Comparison of ENCODE assay signal across 31 cellular contexts in the genomic region with DNA sequence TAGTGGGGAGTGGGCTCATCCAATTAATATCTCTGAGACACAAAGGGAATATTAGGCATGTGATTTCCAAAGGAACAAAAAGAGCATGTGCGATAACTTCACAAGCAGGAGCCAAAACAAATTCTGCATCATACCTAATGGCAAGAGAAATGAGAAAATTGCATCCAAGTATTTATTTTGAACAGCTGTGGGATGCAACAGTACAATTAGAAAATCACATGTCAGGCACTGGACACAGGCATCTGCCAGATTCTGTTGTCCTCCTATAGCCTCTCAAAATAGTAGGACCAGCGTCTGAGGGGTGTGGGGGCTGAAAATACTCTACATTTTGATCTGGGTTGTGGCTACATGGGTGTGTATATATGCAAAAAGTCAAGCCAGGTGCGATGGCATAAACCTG.
"Had no signal": no experiment of that assay in that cellular context is flagged by ENCODE, and none has a peak within 500 bp of the region (broad histone marks: within the 10 kb centered on the region; RNA-seq: fewer than 3 reads in every experiment).

No MANE protein-coding gene starts in this region.

- H3K27me3 ChIP-seq: adrenal gland, body of pancreas, neural progenitor cell, transverse colon had no signal

- H3K36me3 ChIP-seq: adrenal gland, neural progenitor cell, transverse colon had no signal

- H3K27ac Mint-ChIP-seq: activated naive CD4-positive, alpha-beta T cell treated with anti-CD3 and anti-CD28 coated beads for 36 hours; activated naive CD8-positive, alpha-beta T cell treated with anti-CD3 and anti-CD28 coated beads for 36 hours; activated T-cell treated with anti-CD3 and anti-CD28 coated beads, Interleukin-2, amount 50 U/mL, for 72 hours; memory B cell; natural killer cell; neural progenitor cell; T-helper 1 cell treated with Interleukin-12 subunit alpha and Interleukin-12 subunit beta and Interleukin-4 antibody, amounts not matched to agents 30 μg/mL and 1 μg/mL, for 36 hours had no signal

- H3K4me3 Mint-ChIP-seq: activated naive CD4-positive, alpha-beta T cell treated with anti-CD3 and anti-CD28 coated beads for 36 hours; activated naive CD8-positive, alpha-beta T cell treated with anti-CD3 and anti-CD28 coated beads for 36 hours; activated T-cell treated with anti-CD3 and anti-CD28 coated beads, Interleukin-2, amount 50 U/mL, for 72 hours; memory B cell; natural killer cell; neural progenitor cell; T-helper 1 cell treated with Interleukin-12 subunit alpha and Interleukin-12 subunit beta and Interleukin-4 antibody, amounts not matched to agents 30 μg/mL and 1 μg/mL, for 36 hours had no signal

- H3K9ac ChIP-seq: neural progenitor cell, parathyroid adenoma had no signal

- DNase-seq: activated CD4-positive, alpha-beta T cell treated with anti-CD3 and anti-CD28 coated beads for 4 hours; activated CD4-positive, alpha-beta T cell treated with anti-CD3 and anti-CD28 coated beads, Interleukin-2, amount 50 U/mL, for 4 hours; activated effector memory CD4-positive, alpha-beta T cell treated with anti-CD3 and anti-CD28 coated beads, Interleukin-2, amount 50 U/mL, for 16 hours; activated naive CD4-positive, alpha-beta T cell treated with anti-CD3 and anti-CD28 coated beads for 36 hours; activated naive CD8-positive, alpha-beta T cell treated with anti-CD3 and anti-CD28 coated beads for 36 hours; activated T-cell treated with anti-CD3 and anti-CD28 coated beads for 4 hours; activated T-cell treated with anti-CD3 and anti-CD28 coated beads, Interleukin-2, amount 50 U/mL, for 72 hours; adrenal gland; aorta; body of pancreas; dermis blood vessel endothelial cell; effector CD4-positive, alpha-beta T cell; head of caudate nucleus; hippocampal formation; kidney; natural killer cell; occipital lobe; psoas muscle; stimulated activated CD4-positive, alpha-beta T cell treated with anti-CD3 and anti-CD28 coated beads, Interleukin-15, amount 100 ng/mL, for 24 hours; stimulated activated CD4-positive, alpha-beta T cell treated with anti-CD3 and anti-CD28 coated beads, Interleukin-2, amount 100 ng/mL, for 24 hours; stimulated activated naive CD4-positive, alpha-beta T cell; T-helper 9 cell; transverse colon had no signal

- H3K27me3 Mint-ChIP-seq: activated naive CD8-positive, alpha-beta T cell treated with anti-CD3 and anti-CD28 coated beads for 36 hours; memory B cell had no signal

- H3K4me1 Mint-ChIP-seq: activated naive CD8-positive, alpha-beta T cell treated with anti-CD3 and anti-CD28 coated beads for 36 hours; natural killer cell had no signal

- H3K4me1 ChIP-seq: adrenal gland, parathyroid adenoma, psoas muscle had no signal

- H3K9me3 ChIP-seq: adrenal gland, psoas muscle had no signal

- H3K36me3 Mint-ChIP-seq: activated naive CD8-positive, alpha-beta T cell treated with anti-CD3 and anti-CD28 coated beads for 36 hours; natural killer cell; neural progenitor cell had no signal

- FAIRE-seq: colon, endometrium, kidney, TTC549 had no signal

- H3K4me3 ChIP-seq: adrenal gland, body of pancreas, neural progenitor cell, psoas muscle, transverse colon had no signal

- H3K27ac ChIP-seq: adrenal gland, body of pancreas, neural progenitor cell, parathyroid adenoma, psoas muscle, transverse colon, VCaP had no signal

- H2AFZ ChIP-seq: neural progenitor cell, parathyroid adenoma had no signal

- H3K79me2 ChIP-seq: parathyroid adenoma had no signal

- ATAC-seq: activated T-cell treated with anti-CD3 and anti-CD28 coated beads, Interleukin-2, amount 50 U/mL, for 72 hours; body of pancreas; natural killer cell; psoas muscle had no signal

- H3K4me2 ChIP-seq: neural progenitor cell had no signal
